ENCODE assay signal across 8 cellular contexts in genomic region chr5:53479045-53479655, GRCh38. TPM values are rescaled to one million over a fixed set of nuclear protein-coding genes. Genes with fewer than 3 reads are reported as not detected.
DNase-seq lines count a peak whose midpoint lies in the region; ATAC-seq and TF ChIP-seq lines count a peak whose summit lies in the region.

No MANE protein-coding gene starts in this region.

- H3K27ac ChIP-seq in HUES64 (ENCODE audit: low read depth, low read length): peak overlapping the region; percentile 94
- peak overlapping the region; percentile 86 for H3K27ac ChIP-seq in mammary epithelial cell (ENCODE audit: insufficient read depth, low read depth, low read length)
- peak overlapping the region; percentile 85 for H3K27ac ChIP-seq in muscle layer of colon (ENCODE audit: low read depth, low read length)

- H3K27me3 ChIP-seq in HUES64 (ENCODE audit: insufficient read depth, low read length) (no peaks in the 10 kb centered on the region), mammary epithelial cell (ENCODE audit: insufficient read depth, low read length) (no peaks in the 10 kb centered on the region), muscle layer of colon (ENCODE audit: control insufficient read depth in 1 of 2, insufficient read depth in 2 of 2, low read length in 2 of 2) (no peaks in the 10 kb centered on the region)

- dilution Hi-C loops in mammary epithelial cell (cut with HindIII; ENCODE audit: low sequenced_read_pairs): no loop called here

- in situ Hi-C loops in mammary epithelial cell (cut with MboI; ENCODE audit: low sequenced_read_pairs in 2 of 2): no loop called here

- CTCF ChIA-PET in mammary epithelial cell (lab: Charles Lee; ENCODE audit: low non-redundant PET): no interaction called here

- no TSS peak for BruUV-seq in mammary epithelial cell (replicated peaks; lab: Mats Ljungman, UMichigan)

- peak overlapping the region; percentile 80 for H3K4me3 ChIP-seq in HUES64 (ENCODE audit: low read length)
- H3K4me3 ChIP-seq in mammary epithelial cell (replicated peaks in 1 of 3; ENCODE audit: insufficient read depth in 1 of 3, low read depth in 2 of 3, low read length in 3 of 3): peak overlapping the region; percentile 87 to 97 (median 96)
- H3K4me3 ChIP-seq in muscle layer of colon (ENCODE audit: low read depth in 1 of 2, low read length in 2 of 2): peak overlapping the region; percentile 83 to 84

- H2AFZ ChIP-seq in mammary epithelial cell (ENCODE audit: low read depth, low read length): peak overlapping the region; percentile 88

- no peak for TF ChIP-seq CTCF in mammary epithelial cell (conservative IDR thresholded peaks at IDR 0.05 in 1 of 2, IDR thresholded peaks at IDR 0.05 in 1 of 2; ENCODE audit: extremely low read depth in 1 of 2, insufficient read depth in 1 of 2, low read depth in 1 of 2, low read length in 2 of 2)

- H4K20me1 ChIP-seq in mammary epithelial cell (ENCODE audit: insufficient read depth, low read length): no peaks in the 10 kb centered on the region

- peak overlapping the region; percentile 88 for H3K4me2 ChIP-seq in mammary epithelial cell (ENCODE audit: insufficient read depth, low read depth, low read length)

- no peak for ATAC-seq in HG03095 (IDR thresholded peaks at IDR 0.05; ENCODE audit: unreplicated experiment)
- no peak for ATAC-seq in GM18868 (IDR thresholded peaks at IDR 0.05; ENCODE audit: unreplicated experiment)

- peaks cover 12% of the 10 kb centered on the region for H3K36me3 ChIP-seq in HUES64 (ENCODE audit: insufficient read depth, low read length)
- H3K36me3 ChIP-seq in mammary epithelial cell (ENCODE audit: insufficient read depth, low read length): peaks cover 14% of the 10 kb centered on the region
- H3K36me3 ChIP-seq in muscle layer of colon (ENCODE audit: insufficient read depth, low read length): peaks cover 3% of the 10 kb centered on the region

- intact Hi-C loops in mammary epithelial cell (cut with micrococcal nuclease): loop anchor here (2.0 kb wide), 6 partner anchors 40 to 832 kb away; partner anchors contain the start of genes ARL15 and NDUFS4

- H3K9ac ChIP-seq in HUES64 (ENCODE audit: low read depth, low read length) (peak overlapping the region; percentile 79), mammary epithelial cell (ENCODE audit: insufficient read depth, low read length) (peak overlapping the region; percentile 88), muscle layer of colon (ENCODE audit: low read length) (peak overlapping the region; percentile 35)

- H3K79me2 ChIP-seq in mammary epithelial cell (ENCODE audit: insufficient read depth, low read length): peaks cover 40% of the 10 kb centered on the region

- DNase-seq in AG20443 (ENCODE audit: low spot score): peak; percentile 16
- DNase-seq in mammary epithelial cell: no peak
- no peak for DNase-seq in GM19240 (ENCODE audit: insufficient read length, low spot score)
- no peak for DNase-seq in SHP77 treated with DMSO at 0.1 percent for 48 hours (lab: John Stamatoyannopoulos, UW)

- H3K4me1 ChIP-seq in HUES64 (ENCODE audit: insufficient read depth, low read length): peaks cover 10% of the 10 kb centered on the region; the same call in 1 of the 2 replicates
- H3K4me1 ChIP-seq in mammary epithelial cell (ENCODE audit: insufficient read depth, low read length): peaks cover 15% of the 10 kb centered on the region
- H3K4me1 ChIP-seq in muscle layer of colon (ENCODE audit: insufficient read depth, low read length): peaks cover 6% of the 10 kb centered on the region

- WGBS in HUES64: under 1% methylated on average over 17 of the region's 17 CpGs
- 0% methylated on average over 12 of the region's 17 CpGs for WGBS in mammary epithelial cell (ENCODE audit: low coverage, missing lambda C conversion rate)

- no peaks in the 10 kb centered on the region for H3K9me3 ChIP-seq in HUES64 (ENCODE audit: insufficient read depth, low read depth, low read length)
- no peaks in the 10 kb centered on the region for H3K9me3 ChIP-seq in mammary epithelial cell (replicated peaks; ENCODE audit: insufficient read depth, low read length)
- no peaks in the 10 kb centered on the region for H3K9me3 ChIP-seq in muscle layer of colon (ENCODE audit: low read length)

RNA-seq across cellular contexts. Expression of gene FST, which starts 1.3 kb away (rescaled TPM):
- 154 TPM for polyA plus RNA-seq in HUES64 (2013, experiment 1 of 2)
- 147 TPM for polyA plus RNA-seq in HUES64 (2013, experiment 2 of 2)
- 100 to 1,000 TPM; 185 to 488 TPM for total RNA-seq in mammary epithelial cell
- 324 TPM for polyA plus RNA-seq in mammary epithelial cell
- 312 TPM for polyA minus RNA-seq in mammary epithelial cell

Comparison
In these comparisons a context has a peak if more than half of its experiments do, and no peak if none do; other contexts are left out.
1. H3K9ac ChIP-seq: peak in every context shown above with its lines; median percentile 88 in mammary epithelial cell; 79 in HUES64; 35 in muscle layer of colon.